ENCODE assay signal across 13 cellular contexts in genomic region chr2:10423400-10423774, GRCh38. TPM values are rescaled to one million over a fixed set of nuclear protein-coding genes. Genes with fewer than 3 reads are reported as not detected.
DNase-seq lines count a peak whose midpoint lies in the region; ATAC-seq and TF ChIP-seq lines count a peak whose summit lies in the region.
"Had no signal": no experiment of that assay in that cellular context is flagged by ENCODE, and none has a peak within 500 bp of the region (broad histone marks: within the 10 kb centered on the region; RNA-seq: fewer than 3 reads in every experiment).

No MANE protein-coding gene starts in this region.

- H2AK5ac ChIP-seq in mesenchymal stem cell (ENCODE audit: low read length, severe bottlenecking) = peak overlapping the region; percentile 91

- no peak overlapping the region for H2BK12ac ChIP-seq in mesenchymal stem cell (ENCODE audit: low read length in 2 of 2)

- H2BK120ac ChIP-seq in mesenchymal stem cell (ENCODE audit: low read depth, low read length) = no peak overlapping the region

- DNase-seq in Right ventricle myocardium superior (peak; percentile 10), cardiac septum (ENCODE audit: low spot score) (no peak), WERI-Rb-1 (no peak), mesenchymal stem cell (no peak), OCI-M1 (lab: John Stamatoyannopoulos, UW) (no peak), NCI-H146 (lab: John Stamatoyannopoulos, UW) (no peak)
- DNase-seq: Caco-2; CD4-positive, alpha-beta T cell had no signal

- no peak overlapping the region for H2AFZ ChIP-seq in mesenchymal stem cell (ENCODE audit: low read depth, low read length)
- H2AFZ ChIP-seq: GM23248 had no signal

- no peak overlapping the region for H2BK15ac ChIP-seq in mesenchymal stem cell (ENCODE audit: low read depth, poor library complexity, severe bottlenecking)

- ATAC-seq in Right ventricle myocardium superior (ENCODE audit: poor library complexity) (no peak), HG03460 (IDR thresholded peaks at IDR 0.05; ENCODE audit: unreplicated experiment) (no peak)

- no peak overlapping the region for H3K4me2 ChIP-seq in mesenchymal stem cell (ENCODE audit: low read length, poor library complexity, severe bottlenecking)

- no peak overlapping the region for H3K4ac ChIP-seq in mesenchymal stem cell (ENCODE audit: low read depth in 1 of 2, low read length in 2 of 2)

- no peaks in the 10 kb centered on the region for H3K9me3 ChIP-seq in WERI-Rb-1 (ENCODE audit: severe bottlenecking)
- H3K9me3 ChIP-seq in mesenchymal stem cell (ENCODE audit: control insufficient read depth, low read length) = no peaks in the 10 kb centered on the region
- H3K9me3 ChIP-seq: Caco-2, HAP-1 had no signal

- intact Hi-C loops in Right ventricle myocardium superior (cut with DNase I) (no loop called here), cardiac septum (cut with DNase I) (no loop called here)

- WGBS in mesenchymal stem cell = 90% methylated on average over 6 of the region's 6 CpGs

- H3K14ac ChIP-seq in mesenchymal stem cell (ENCODE audit: low read length in 2 of 2) = no peak overlapping the region

- peaks cover 2% of the 10 kb centered on the region for H3K79me1 ChIP-seq in mesenchymal stem cell (replicated peaks; ENCODE audit: low read length, poor library complexity, severe bottlenecking)

- H3K27me3 ChIP-seq in WERI-Rb-1 (ENCODE audit: insufficient read depth, low read depth, severe bottlenecking) (no peaks in the 10 kb centered on the region), mesenchymal stem cell (ENCODE audit: control insufficient read depth in 1 of 2, insufficient read depth in 1 of 2, low read length in 2 of 2) (no peaks in the 10 kb centered on the region)

- H4K91ac ChIP-seq in mesenchymal stem cell (ENCODE audit: low read length) = no peak overlapping the region

- no peak overlapping the region for H4K8ac ChIP-seq in mesenchymal stem cell (ENCODE audit: low read length)

- H3K23ac ChIP-seq in mesenchymal stem cell (ENCODE audit: low read length in 2 of 2) = no peak overlapping the region

- peaks cover 31% of the 10 kb centered on the region for H3K4me1 ChIP-seq in mesenchymal stem cell (ENCODE audit: control insufficient read depth, insufficient read depth, low read depth, low read length)
- H3K4me1 ChIP-seq: Caco-2, HAP-1 had no signal

- H3K27ac ChIP-seq in WERI-Rb-1 (peak overlapping the region; percentile 38), mesenchymal stem cell (ENCODE audit: low read length, poor library complexity, severe bottlenecking) (peak overlapping the region; percentile 18)
- H3K27ac ChIP-seq: C4-2B, GM23248, HL-60 had no signal

- no peak overlapping the region for H3K18ac ChIP-seq in mesenchymal stem cell (ENCODE audit: low read depth in 1 of 2, low read length in 2 of 2)

- H3K36me3 ChIP-seq in WERI-Rb-1 (peaks cover 14% of the 10 kb centered on the region), mesenchymal stem cell (ENCODE audit: control insufficient read depth in 1 of 2, insufficient read depth in 2 of 2, low read depth in 1 of 2, low read length in 2 of 2) (peaks cover 14 to 41% of the 10 kb centered on the region in 2 experiments)

- no peak overlapping the region for H2BK5ac ChIP-seq in mesenchymal stem cell (ENCODE audit: low read depth, low read length, poor library complexity, severe bottlenecking)

- no peak overlapping the region for H3K9ac ChIP-seq in mesenchymal stem cell (ENCODE audit: low read length)
- H3K9ac ChIP-seq: GM23248 had no signal

- H3K4me3 ChIP-seq in WERI-Rb-1 (ENCODE audit: low read depth, low read length) (no peak overlapping the region), mesenchymal stem cell (ENCODE audit: insufficient read depth in 1 of 2, low read depth in 1 of 2, low read length in 2 of 2) (no peak overlapping the region)
- H3K4me3 ChIP-seq: GM23248, HAP-1 had no signal

- no peak for TF ChIP-seq CTCF in WERI-Rb-1 (IDR thresholded peaks at IDR 0.05; ENCODE audit: low read depth, low read length)

RNA-seq across cellular contexts. Expression of gene ODC1, which starts 24.7 kb away (rescaled TPM):
- 33.2 TPM for total RNA-seq in Right ventricle myocardium superior
- 58.0 TPM for total RNA-seq in cardiac septum
- 32.1 TPM for polyA plus RNA-seq in mesenchymal stem cell (2013, experiment 1 of 2)
- polyA plus RNA-seq in mesenchymal stem cell (2013, experiment 2 of 2) = 33.0 TPM
